In the genomic region with DNA sequence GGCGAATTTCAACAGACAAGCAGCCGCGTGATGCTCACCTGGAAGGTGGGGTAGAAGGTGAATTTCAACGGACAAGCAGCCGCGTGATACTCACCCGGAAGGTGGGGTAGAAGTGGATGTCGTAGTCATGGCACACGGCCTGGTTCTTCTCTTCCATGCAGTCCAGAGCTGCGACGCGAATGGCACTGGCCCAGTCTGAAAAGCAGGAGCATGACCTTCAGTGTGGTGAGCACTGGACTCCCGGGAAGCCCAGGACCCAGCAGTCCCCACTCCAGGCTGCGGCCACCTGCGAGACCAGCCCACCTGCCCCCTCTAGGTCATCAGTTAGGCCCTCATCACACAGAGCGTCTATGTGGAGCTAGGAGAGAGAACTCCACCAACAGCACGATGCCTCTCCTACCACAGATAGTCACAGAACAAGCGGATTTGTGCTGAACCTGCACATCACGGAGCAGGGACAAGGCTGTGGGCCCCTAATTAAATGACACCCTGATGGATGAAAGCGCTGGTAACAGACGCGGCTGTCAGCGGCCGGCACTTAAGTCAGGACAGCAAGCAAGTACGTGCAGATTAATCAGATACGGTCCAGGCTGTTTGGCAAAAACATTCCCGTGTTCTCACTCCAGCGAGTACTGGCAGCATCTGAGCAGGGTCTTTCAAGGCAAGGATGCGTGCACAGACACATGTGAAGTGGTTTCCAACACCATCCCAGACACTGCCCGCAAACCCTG, we compare ENCODE assay signal across 1 cellular context.
TF ChIP-seq lines count a peak whose summit lies in the region.

No MANE protein-coding gene starts in this region.

TF ChIP-seq in GM23338, 12 proteins besides CTCF, POLR2A, EP300 and RAD21 (continued from another document):
- no peak for TF ChIP-seq REST (IDR thresholded peaks at IDR 0.05; ENCODE audit: unreplicated experiment)
- no peak for TF ChIP-seq ZNF331 (CRISPR knock-in tag; IDR thresholded peaks at IDR 0.05; ENCODE audit: low read depth)
- no peak for TF ChIP-seq STAT1 (IDR thresholded peaks at IDR 0.05; ENCODE audit: unreplicated experiment)
